9 cellular contexts compared by ENCODE assay signal in genomic region chr9:121640076-121640475, GRCh38. TPM values are rescaled to one million over a fixed set of nuclear protein-coding genes. Genes with fewer than 3 reads are reported as not detected.
DNase-seq lines count a peak whose midpoint lies in the region; ATAC-seq and TF ChIP-seq lines count a peak whose summit lies in the region.
"Had no signal": no experiment of that assay in that cellular context is flagged by ENCODE, and none has a peak within 500 bp of the region (broad histone marks: within the 10 kb centered on the region; RNA-seq: fewer than 3 reads in every experiment).

No MANE protein-coding gene starts in this region.

- peak; percentile 64 for DNase-seq in GM03348 (ENCODE audit: low spot score)
- peak in 6 of 7 donors; percentile 46 to 67 (median 60) for DNase-seq in adrenal gland
- DNase-seq in inferior parietal cortex (ENCODE audit: extremely low spot score), result peak; percentile 36
- DNase-seq in stimulated activated CD4-positive, alpha-beta T cell treated with anti-CD3 and anti-CD28 coated beads, Interleukin-4, amount 100 ng/mL, for 48 hours (ENCODE audit: low read depth in 2 of 2), result peak; percentile 14 to 49
- DNase-seq in CD4-positive, alpha-beta memory T cell, result no peak
- DNase-seq: naive B cell had no signal

- no peaks in the 10 kb centered on the region for H3K36me3 ChIP-seq in adrenal gland (replicated peaks in 1 of 2)
- H3K36me3 ChIP-seq in CD4-positive, alpha-beta memory T cell (ENCODE audit: insufficient read depth, low read length), result no peaks in the 10 kb centered on the region

- no peaks in the 10 kb centered on the region for H3K27me3 ChIP-seq in adrenal gland
- no peaks in the 10 kb centered on the region for H3K27me3 ChIP-seq in CD4-positive, alpha-beta memory T cell (ENCODE audit: insufficient read depth, low read length)

- WGBS in adrenal gland, 4 donors, result 81 to 88% (median 87%) methylated on average over 8 to 9 of the region's 9 CpGs

- peaks cover 3 to 5% of the 10 kb centered on the region in 2 donors for H3K27me3 Mint-ChIP-seq in CD4-positive, alpha-beta memory T cell

- H3K4me3 Mint-ChIP-seq in CD4-positive, alpha-beta memory T cell, result no peak overlapping the region
- H3K4me3 Mint-ChIP-seq: naive B cell had no signal

- POLR2A ChIA-PET in CD4-positive, alpha-beta memory T cell (lab: Charles Lee; ENCODE audit: partially characterized antibody), result no interaction called here

- no peaks in the 10 kb centered on the region for H3K4me1 Mint-ChIP-seq in CD4-positive, alpha-beta memory T cell

- no peak overlapping the region for H3K27ac Mint-ChIP-seq in CD4-positive, alpha-beta memory T cell

- no peak overlapping the region for H3K4me3 ChIP-seq in adrenal gland
- no peak overlapping the region for H3K4me3 ChIP-seq in CD4-positive, alpha-beta memory T cell (ENCODE audit: low read length in 2 of 2)

- H3K9me3 Mint-ChIP-seq in CD4-positive, alpha-beta memory T cell, result no peaks in the 10 kb centered on the region

- no peaks in the 10 kb centered on the region for H3K9me3 ChIP-seq in adrenal gland (replicated peaks in 1 of 3)
- no peaks in the 10 kb centered on the region for H3K9me3 ChIP-seq in CD4-positive, alpha-beta memory T cell (ENCODE audit: control insufficient read depth in 1 of 2, low read length in 2 of 2)

- TF ChIP-seq CTCF in LNCAP (IDR thresholded peaks at IDR 0.05) (peak; percentile 67), adrenal gland (IDR thresholded peaks at IDR 0.05) (peak; percentile 32 to 58 (median 48))

- ATAC-seq in GM18502 (IDR thresholded peaks at IDR 0.05; ENCODE audit: poor library complexity, unreplicated experiment) (no peak), GM21447 (IDR thresholded peaks at IDR 0.05; ENCODE audit: unreplicated experiment) (no peak)

- H3K4me1 ChIP-seq in adrenal gland (replicated peaks in 1 of 2), result peaks cover 9 to 13% of the 10 kb centered on the region in 2 donors
- no peaks in the 10 kb centered on the region for H3K4me1 ChIP-seq in CD4-positive, alpha-beta memory T cell (ENCODE audit: insufficient read depth, low read length)

- no peak for TF ChIP-seq POLR2A in adrenal gland (IDR thresholded peaks at IDR 0.05)

- intact Hi-C loops in adrenal gland (cut with DNase I), result no loop called here
- intact Hi-C loops in CD4-positive, alpha-beta memory T cell (cut with micrococcal nuclease), result no loop called here

- H3K27ac ChIP-seq in adrenal gland, result peak overlapping the region in 2 of 5 donors; percentile 3 to 52
- no peak overlapping the region for H3K27ac ChIP-seq in CD4-positive, alpha-beta memory T cell (ENCODE audit: low read depth, low read length)

- H3K36me3 Mint-ChIP-seq in CD4-positive, alpha-beta memory T cell, result no peaks in the 10 kb centered on the region

- CTCF ChIA-PET in CD4-positive, alpha-beta memory T cell (lab: Charles Lee; ENCODE audit: partially characterized antibody), result interaction anchor here (1.3 to 1.6 kb wide), 2 partner anchors 8 to 355 kb away, joined by 3 read pairs; no protein-coding TSS in a partner anchor

RNA-seq across cellular contexts. Expression of gene DAB2IP, which starts 11.4 kb away (rescaled TPM):
- 10 to 100 TPM; 38.3 to 52.2 (median 48.4) TPM for total RNA-seq in adrenal gland
- 10 to 100 TPM; 13.2 to 47.7 (median 20.3) TPM for polyA plus RNA-seq in adrenal gland
- not detected for total RNA-seq in CD4-positive, alpha-beta memory T cell
- not detected for polyA plus RNA-seq in CD4-positive, alpha-beta memory T cell

Comparison
In these comparisons a context has a peak if more than half of its experiments do, and no peak if none do; other contexts are left out.
1. DNase-seq: peak in GM03348 (single experiment), adrenal gland (6 of 7), inferior parietal cortex (single experiment) and stimulated activated CD4-positive, alpha-beta T cell treated with anti-CD3 and anti-CD28 coated beads, Interleukin-4, amount 100 ng/mL, for 48 hours (2 of 2); none in CD4-positive, alpha-beta memory T cell (0 of 5).
2. RNA of gene DAB2IP, which starts 11.4 kb away (total RNA-seq): 38.3 to 52.2 TPM in adrenal gland; not detected in CD4-positive, alpha-beta memory T cell; every median in the first group is over 10 times any median in the second.